ENCODE assay signal across 20 cellular contexts in genomic region chr11:112697779-112698178, GRCh38.
DNase-seq lines count a peak whose midpoint lies in the region; ATAC-seq and TF ChIP-seq lines count a peak whose summit lies in the region.
"Had no signal": no experiment of that assay in that cellular context is flagged by ENCODE, and none has a peak within 500 bp of the region (broad histone marks: within the 10 kb centered on the region; RNA-seq: fewer than 3 reads in every experiment).

No MANE protein-coding gene starts in this region.

- H3K79me2 ChIP-seq in H9 (ENCODE audit: insufficient read depth, low read length) (no peaks in the 10 kb centered on the region), SK-N-SH (ENCODE audit: insufficient read depth) (no peaks in the 10 kb centered on the region), neural progenitor cell (ENCODE audit: low read depth) (no peaks in the 10 kb centered on the region)
- H3K79me2 ChIP-seq: parathyroid adenoma had no signal

- H4K20me1 ChIP-seq in H9 (ENCODE audit: control insufficient read depth, insufficient read depth, insufficient read length): no peaks in the 10 kb centered on the region
- no peaks in the 10 kb centered on the region for H4K20me1 ChIP-seq in SK-N-SH (ENCODE audit: insufficient read depth)
- H4K20me1 ChIP-seq in neural progenitor cell (ENCODE audit: low read depth): no peaks in the 10 kb centered on the region

- H3K23me2 ChIP-seq in H9 (ENCODE audit: insufficient read length, low read depth, low read length, poor library complexity, severe bottlenecking): no peaks in the 10 kb centered on the region

- H3K4me1 ChIP-seq in H9 (ENCODE audit: insufficient read depth, low read length) (no peaks in the 10 kb centered on the region), SK-N-SH (ENCODE audit: control insufficient read depth in 1 of 2, insufficient read depth in 2 of 2, low read depth in 1 of 2, low read length in 1 of 2) (peaks cover 0 to 13% of the 10 kb centered on the region in 2 experiments; a peak in 1 of 4 replicates), ectodermal cell (ENCODE audit: control insufficient read depth, insufficient read depth, low read length) (peaks cover 25% of the 10 kb centered on the region), neural progenitor cell (peaks cover 23% of the 10 kb centered on the region), testis (no peaks in the 10 kb centered on the region), mucosa of descending colon (ENCODE audit: low read depth) (no peaks in the 10 kb centered on the region)
- H3K4me1 ChIP-seq: parathyroid adenoma had no signal

- H2BK5ac ChIP-seq in H9 (ENCODE audit: insufficient read length, low read length): no peak overlapping the region

- no peak overlapping the region for H3K27ac ChIP-seq in H9 (ENCODE audit: insufficient read length, low read depth, low read length)
- H3K27ac ChIP-seq in SK-N-SH (ENCODE audit: low read depth in 2 of 2, low read length in 1 of 2): no peak overlapping the region
- peak overlapping the region; percentile 65 for H3K27ac ChIP-seq in ectodermal cell (ENCODE audit: insufficient read depth, low read depth, low read length, poor library complexity, severe bottlenecking)
- no peak overlapping the region for H3K27ac ChIP-seq in neural progenitor cell
- H3K27ac ChIP-seq in testis: no peak overlapping the region
- H3K27ac ChIP-seq: epithelial cell of prostate, parathyroid adenoma had no signal

- H3K4ac ChIP-seq in H9 (ENCODE audit: low read depth, low read length): no peak overlapping the region

- H4K8ac ChIP-seq in H9 (replicated peaks; ENCODE audit: insufficient read length, low read depth, low read length): no peak overlapping the region

- no peak for TF ChIP-seq POLR2A in testis (IDR thresholded peaks at IDR 0.05)

- H2BK120ac ChIP-seq in H9 (ENCODE audit: low read depth, low read length, poor library complexity, severe bottlenecking): no peak overlapping the region

- no peak overlapping the region for H4K5ac ChIP-seq in H9 (ENCODE audit: insufficient read length, low read depth, low read length)

- H3K9me3 Mint-ChIP-seq in H9 (peaks cover 2% of the 10 kb centered on the region in 2 experiments; a peak in 2 of 5 replicates), neural progenitor cell (peaks cover 3% of the 10 kb centered on the region)
- H3K9me3 Mint-ChIP-seq: central memory CD8-positive, alpha-beta T cell had no signal

- no peak overlapping the region for H3K9ac ChIP-seq in H9 (ENCODE audit: extremely low read depth, insufficient read length, low read length)
- no peak overlapping the region for H3K9ac ChIP-seq in SK-N-SH
- H3K9ac ChIP-seq in neural progenitor cell: no peak overlapping the region
- H3K9ac ChIP-seq: parathyroid adenoma had no signal

- POLR2A ChIA-PET in SK-N-SH (lab: Yijun Ruan, JAX): no interaction called here

- H3K4me3 ChIP-seq in SK-N-SH (ENCODE audit: low read depth in 2 of 2, low read length in 1 of 2) (no peak overlapping the region), ectodermal cell (ENCODE audit: insufficient read depth, low read depth, low read length) (no peak overlapping the region), neural progenitor cell (no peak overlapping the region), testis (no peak overlapping the region), mucosa of descending colon (no peak overlapping the region)

- intact Hi-C loops in testis (cut with DNase I; ENCODE audit: low total_unique reads) (no loop called here), mucosa of descending colon (cut with DNase I, micrococcal nuclease) (no loop called here)

- no peaks in the 10 kb centered on the region for H3K9me2 ChIP-seq in SK-N-SH

- no peak overlapping the region for H3K56ac ChIP-seq in H9 (ENCODE audit: insufficient read length, low read depth, low read length)

- H3K23ac ChIP-seq in H9 (ENCODE audit: insufficient read length, low read depth, low read length): no peak overlapping the region

- no peaks in the 10 kb centered on the region for H3K27me3 ChIP-seq in H9 (ENCODE audit: insufficient read depth, low read length)
- H3K27me3 ChIP-seq in SK-N-SH (ENCODE audit: insufficient read depth): no peaks in the 10 kb centered on the region
- H3K27me3 ChIP-seq in ectodermal cell (ENCODE audit: control insufficient read depth, insufficient read depth, low read length, poor library complexity, severe bottlenecking): no peaks in the 10 kb centered on the region
- no peaks in the 10 kb centered on the region for H3K27me3 ChIP-seq in neural progenitor cell
- no peaks in the 10 kb centered on the region for H3K27me3 ChIP-seq in testis

- H3K4me3 Mint-ChIP-seq in H9 (no peak overlapping the region), neural progenitor cell (no peak overlapping the region)
- H3K4me3 Mint-ChIP-seq: central memory CD8-positive, alpha-beta T cell had no signal

- no peak overlapping the region for H4K91ac ChIP-seq in H9 (ENCODE audit: insufficient read length, low read depth, low read length)

- H3K27me3 Mint-ChIP-seq in H9 (ENCODE audit: low read depth) (no peaks in the 10 kb centered on the region; the same call in none of the 2 replicates), neural progenitor cell (ENCODE audit: insufficient read depth, low read depth) (peaks cover 1% of the 10 kb centered on the region)

- H3K79me1 ChIP-seq in H9 (ENCODE audit: insufficient read depth, low read depth, low read length, poor library complexity, severe bottlenecking): no peaks in the 10 kb centered on the region

- H2BK15ac ChIP-seq in H9 (ENCODE audit: low read depth, low read length): no peak overlapping the region

- TF ChIP-seq RAD21 in SK-N-SH (IDR thresholded peaks at IDR 0.05; ENCODE audit: low read length): no peak

- CTCF ChIA-PET in SK-N-SH (lab: Yijun Ruan, JAX): interaction anchor here (1.0 to 1.1 kb wide), 2 partner anchors 11 to 14 kb away, joined by 3 read pairs; no protein-coding TSS in a partner anchor

- H2AK5ac ChIP-seq in H9 (ENCODE audit: insufficient read length, low read length): no peak overlapping the region

- no peaks in the 10 kb centered on the region for H3K9me3 ChIP-seq in H9 (ENCODE audit: control insufficient read depth, low read depth, low read length)
- H3K9me3 ChIP-seq in SK-N-SH: no peaks in the 10 kb centered on the region
- no peaks in the 10 kb centered on the region for H3K9me3 ChIP-seq in ectodermal cell (ENCODE audit: control insufficient read depth, low read length)
- H3K9me3 ChIP-seq in neural progenitor cell (ENCODE audit: low read depth): no peaks in the 10 kb centered on the region
- no peaks in the 10 kb centered on the region for H3K9me3 ChIP-seq in testis
- no peaks in the 10 kb centered on the region for H3K9me3 ChIP-seq in mucosa of descending colon

- DNase-seq in H9: no peak
- DNase-seq in SK-N-SH: no peak
- DNase-seq in neural progenitor cell (ENCODE audit: low spot score): no peak
- no peak for DNase-seq in testis
- no peak for DNase-seq in mucosa of descending colon
- DNase-seq in NCI-H2107 treated with DMSO at 0.1 percent for 48 hours (lab: John Stamatoyannopoulos, UW; ENCODE audit: unreplicated experiment): no peak
- DNase-seq: AML-193; Calu3; NCI-H1048; NCI-H2029 treated with DMSO at 0.1 percent for 48 hours; NCI-H524; small intestine; stimulated activated CD4-positive, alpha-beta T cell treated with anti-CD3 and anti-CD28 coated beads, Interleukin-4, amount 100 ng/mL, for 4 hours had no signal

- H2BK12ac ChIP-seq in H9 (ENCODE audit: insufficient read length, low read depth, low read length): no peak overlapping the region

- H2AFZ ChIP-seq in H9 (ENCODE audit: low read length): no peak overlapping the region
- no peak overlapping the region for H2AFZ ChIP-seq in SK-N-SH (ENCODE audit: low read depth)
- no peak overlapping the region for H2AFZ ChIP-seq in neural progenitor cell (replicated peaks)
- H2AFZ ChIP-seq: parathyroid adenoma had no signal

- no peak overlapping the region for H2BK20ac ChIP-seq in H9 (ENCODE audit: low read depth, low read length, poor library complexity, severe bottlenecking)

- peaks cover 0 to 2% (median 0%) of the 10 kb centered on the region in 3 experiments; a peak in 1 of 7 replicates for H3K36me3 Mint-ChIP-seq in H9 (ENCODE audit: insufficient read depth in 1 of 3, low read depth in 3 of 3)
- no peaks in the 10 kb centered on the region for H3K36me3 Mint-ChIP-seq in neural progenitor cell

- no peak overlapping the region for H3K14ac ChIP-seq in H9 (ENCODE audit: insufficient read depth, low read length)

- TF ChIP-seq CTCF in H9 (conservative IDR thresholded peaks at IDR 0.05): peak; percentile 21; the same call in 1 of the 3 replicates
- TF ChIP-seq CTCF in SK-N-SH (IDR thresholded peaks at IDR 0.05): peak; percentile 21; the same call in 1 of the 2 replicates
- peak; percentile 10 for TF ChIP-seq CTCF in neural progenitor cell (IDR thresholded peaks at IDR 0.05)
- TF ChIP-seq CTCF in testis (IDR thresholded peaks at IDR 0.05): no peak
- no peak for TF ChIP-seq CTCF in mucosa of descending colon (IDR thresholded peaks at IDR 0.05)

- no peak overlapping the region for H3K18ac ChIP-seq in H9 (ENCODE audit: insufficient read length, low read depth, low read length)

- no peak overlapping the region for H3T11ph ChIP-seq in H9 (ENCODE audit: low read length)

- TF ChIP-seq EP300 in SK-N-SH (IDR thresholded peaks at IDR 0.05; ENCODE audit: borderline replicate concordance in 1 of 2, low read depth in 1 of 2, low read length in 1 of 2): no peak

- ATAC-seq in mucosa of descending colon (no peak), GM21390 (IDR thresholded peaks at IDR 0.05; ENCODE audit: unreplicated experiment) (no peak)
- ATAC-seq: activated CD4-positive, CD25-positive, alpha-beta regulatory T cell treated with anti-CD3 and anti-CD28 coated beads, Interleukin-2, amount 50 U/mL, for 24 hours; left lobe of liver had no signal

- H3F3A ChIP-seq in SK-N-SH (replicated peaks; ENCODE audit: insufficient read depth) (no peaks in the 10 kb centered on the region), neural progenitor cell (ENCODE audit: low read depth) (no peaks in the 10 kb centered on the region)

- H3K4me1 Mint-ChIP-seq in H9 (no peaks in the 10 kb centered on the region; a peak in 1 of 4 replicates), neural progenitor cell (peaks cover 31% of the 10 kb centered on the region)
- H3K4me1 Mint-ChIP-seq: central memory CD8-positive, alpha-beta T cell had no signal

- no CpG with 5 or more reads among the region's 2 CpGs for WGBS in H9 (ENCODE audit: extremely low coverage, insufficient read length, low lambda C conversion rate)
- WGBS in SK-N-SH (ENCODE audit: low lambda C conversion rate): 44% methylated on average over 2 of the region's 2 CpGs
- 94 to 96% methylated on average over 2 of the region's 2 CpGs for WGBS in ectodermal cell, 2 experiments
- WGBS in testis, 2 donors: 32 to 50% methylated on average over 2 of the region's 2 CpGs

- H3K27ac Mint-ChIP-seq in H9 (no peak overlapping the region), neural progenitor cell (peak overlapping the region; percentile 43)

- H3K4me2 ChIP-seq in H9 (ENCODE audit: insufficient read depth, insufficient read length, low read length) (no peak overlapping the region), SK-N-SH (no peak overlapping the region), neural progenitor cell (peak overlapping the region; percentile 51)

- H3K36me3 ChIP-seq in SK-N-SH (replicated peaks in 1 of 2; ENCODE audit: control insufficient read depth in 1 of 2, insufficient read depth in 2 of 2, low read length in 1 of 2): no peaks in the 10 kb centered on the region
- no peaks in the 10 kb centered on the region for H3K36me3 ChIP-seq in ectodermal cell (ENCODE audit: control insufficient read depth, insufficient read depth, low read length)
- H3K36me3 ChIP-seq in neural progenitor cell: no peaks in the 10 kb centered on the region
- no peaks in the 10 kb centered on the region for H3K36me3 ChIP-seq in testis (ENCODE audit: low read depth, missing control alignments)
- H3K36me3 ChIP-seq in mucosa of descending colon (ENCODE audit: low read depth): no peaks in the 10 kb centered on the region

Comparison
In these comparisons a context has a peak if more than half of its experiments do, and no peak if none do; other contexts are left out.
1. CTCF ChIP-seq: peak in H9 (single experiment), SK-N-SH (single experiment) and neural progenitor cell (single experiment); none in testis (0 of 3) and mucosa of descending colon (single experiment).